In the genomic region with DNA sequence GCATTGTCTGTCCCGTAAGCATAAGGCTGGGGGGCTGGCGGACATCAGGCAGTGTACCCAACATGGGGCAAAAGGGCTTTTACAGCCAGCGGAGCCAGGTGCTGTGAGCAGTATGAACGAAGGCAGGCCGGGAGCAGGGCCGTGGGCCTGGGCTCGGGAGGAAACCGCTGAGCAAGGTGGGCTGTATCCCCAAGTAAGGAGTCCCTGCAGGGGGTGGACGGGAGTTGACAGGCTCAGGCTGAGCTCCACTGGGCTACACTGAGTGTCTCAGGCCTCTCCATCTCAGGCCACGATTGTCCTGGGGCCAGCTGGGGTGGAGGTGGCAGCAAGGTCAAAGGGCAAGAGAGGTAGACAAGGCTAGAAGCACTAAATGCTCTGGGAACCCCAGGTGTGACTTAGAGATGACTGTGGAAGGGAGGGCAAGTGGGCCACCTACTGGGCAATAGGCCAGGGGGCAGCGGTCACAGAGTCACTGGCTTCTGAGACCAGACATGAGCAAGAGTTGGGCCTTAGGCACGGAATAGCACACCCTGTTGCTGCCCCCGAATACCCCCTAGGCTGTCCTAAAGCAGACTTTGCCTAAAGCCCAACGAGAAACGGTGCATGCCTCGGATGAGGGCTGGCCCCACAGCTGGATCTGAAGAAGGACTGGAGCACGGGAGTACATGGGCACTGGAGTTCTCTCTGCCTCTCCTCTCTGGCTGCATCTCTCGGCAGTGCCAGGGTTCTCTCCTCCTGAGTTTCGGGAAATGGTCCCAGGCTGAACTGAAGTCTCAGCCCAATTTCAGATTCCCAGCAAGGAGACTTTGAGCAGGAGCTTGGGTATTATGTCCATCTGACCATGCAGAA, we compare ENCODE assay signal across 1 cellular context.
TF ChIP-seq lines count a peak whose summit lies in the region.

No MANE protein-coding gene starts in this region.

TF ChIP-seq in GM12878, 131 proteins besides CTCF, POLR2A, EP300 and RAD21:
- no peak for TF ChIP-seq SMARCA5 (IDR thresholded peaks at IDR 0.05)
- TF ChIP-seq, protein P1, sequence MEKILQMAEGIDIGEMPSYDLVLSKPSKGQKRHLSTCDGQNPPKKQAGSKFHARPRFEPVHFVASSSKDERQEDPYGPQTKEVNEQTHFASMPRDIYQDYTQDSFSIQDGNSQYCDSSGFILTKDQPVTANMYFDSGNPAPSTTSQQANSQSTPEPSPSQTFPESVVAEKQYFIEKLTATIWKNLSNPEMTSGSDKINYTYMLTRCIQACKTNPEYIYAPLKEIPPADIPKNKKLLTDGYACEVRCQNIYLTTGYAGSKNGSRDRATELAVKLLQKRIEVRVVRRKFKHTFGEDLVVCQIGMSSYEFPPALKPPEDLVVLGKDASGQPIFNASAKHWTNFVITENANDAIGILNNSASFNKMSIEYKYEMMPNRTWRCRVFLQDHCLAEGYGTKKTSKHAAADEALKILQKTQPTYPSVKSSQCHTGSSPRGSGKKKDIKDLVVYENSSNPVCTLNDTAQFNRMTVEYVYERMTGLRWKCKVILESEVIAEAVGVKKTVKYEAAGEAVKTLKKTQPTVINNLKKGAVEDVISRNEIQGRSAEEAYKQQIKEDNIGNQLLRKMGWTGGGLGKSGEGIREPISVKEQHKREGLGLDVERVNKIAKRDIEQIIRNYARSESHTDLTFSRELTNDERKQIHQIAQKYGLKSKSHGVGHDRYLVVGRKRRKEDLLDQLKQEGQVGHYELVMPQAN (conservative IDR thresholded peaks at IDR 0.05) = no peak
- no peak for TF ChIP-seq ASH2L (IDR thresholded peaks at IDR 0.05; ENCODE audit: borderline replicate concordance, low read depth)
- TF ChIP-seq, protein P2, sequence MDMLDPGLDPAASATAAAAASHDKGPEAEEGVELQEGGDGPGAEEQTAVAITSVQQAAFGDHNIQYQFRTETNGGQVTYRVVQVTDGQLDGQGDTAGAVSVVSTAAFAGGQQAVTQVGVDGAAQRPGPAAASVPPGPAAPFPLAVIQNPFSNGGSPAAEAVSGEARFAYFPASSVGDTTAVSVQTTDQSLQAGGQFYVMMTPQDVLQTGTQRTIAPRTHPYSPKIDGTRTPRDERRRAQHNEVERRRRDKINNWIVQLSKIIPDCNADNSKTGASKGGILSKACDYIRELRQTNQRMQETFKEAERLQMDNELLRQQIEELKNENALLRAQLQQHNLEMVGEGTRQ (IDR thresholded peaks at IDR 0.05; ENCODE audit: borderline replicate concordance, low read depth, low read length) = no peak
- no peak for TF ChIP-seq RBBP5 (conservative IDR thresholded peaks at IDR 0.05)
- TF ChIP-seq SMAD5 (IDR thresholded peaks at IDR 0.05; ENCODE audit: low read depth) = no peak
- TF ChIP-seq, protein P3, sequence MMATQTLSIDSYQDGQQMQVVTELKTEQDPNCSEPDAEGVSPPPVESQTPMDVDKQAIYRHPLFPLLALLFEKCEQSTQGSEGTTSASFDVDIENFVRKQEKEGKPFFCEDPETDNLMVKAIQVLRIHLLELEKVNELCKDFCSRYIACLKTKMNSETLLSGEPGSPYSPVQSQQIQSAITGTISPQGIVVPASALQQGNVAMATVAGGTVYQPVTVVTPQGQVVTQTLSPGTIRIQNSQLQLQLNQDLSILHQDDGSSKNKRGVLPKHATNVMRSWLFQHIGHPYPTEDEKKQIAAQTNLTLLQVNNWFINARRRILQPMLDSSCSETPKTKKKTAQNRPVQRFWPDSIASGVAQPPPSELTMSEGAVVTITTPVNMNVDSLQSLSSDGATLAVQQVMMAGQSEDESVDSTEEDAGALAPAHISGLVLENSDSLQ (IDR thresholded peaks at IDR 0.05) = no peak
- TF ChIP-seq, protein P4, sequence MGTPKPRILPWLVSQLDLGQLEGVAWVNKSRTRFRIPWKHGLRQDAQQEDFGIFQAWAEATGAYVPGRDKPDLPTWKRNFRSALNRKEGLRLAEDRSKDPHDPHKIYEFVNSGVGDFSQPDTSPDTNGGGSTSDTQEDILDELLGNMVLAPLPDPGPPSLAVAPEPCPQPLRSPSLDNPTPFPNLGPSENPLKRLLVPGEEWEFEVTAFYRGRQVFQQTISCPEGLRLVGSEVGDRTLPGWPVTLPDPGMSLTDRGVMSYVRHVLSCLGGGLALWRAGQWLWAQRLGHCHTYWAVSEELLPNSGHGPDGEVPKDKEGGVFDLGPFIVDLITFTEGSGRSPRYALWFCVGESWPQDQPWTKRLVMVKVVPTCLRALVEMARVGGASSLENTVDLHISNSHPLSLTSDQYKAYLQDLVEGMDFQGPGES (IDR thresholded peaks at IDR 0.05) = no peak
- no peak for TF ChIP-seq BRCA1 (IDR thresholded peaks at IDR 0.05; ENCODE audit: low read depth, low read length)
- no peak for TF ChIP-seq RB1 (IDR thresholded peaks at IDR 0.05; ENCODE audit: borderline replicate concordance)
- no peak for TF ChIP-seq TCF3 (IDR thresholded peaks at IDR 0.05; ENCODE audit: borderline replicate concordance, insufficient read depth, low read depth, low read length)
